20 cellular contexts compared by ENCODE assay signal in genomic region chr1:161481624-161482392, GRCh38. TPM values are rescaled to one million over a fixed set of nuclear protein-coding genes. Genes with fewer than 3 reads are reported as not detected.
DNase-seq lines count a peak whose midpoint lies in the region; ATAC-seq and TF ChIP-seq lines count a peak whose summit lies in the region.
"Had no signal": no experiment of that assay in that cellular context is flagged by ENCODE, and none has a peak within 500 bp of the region (broad histone marks: within the 10 kb centered on the region; RNA-seq: fewer than 3 reads in every experiment).

No MANE protein-coding gene starts in this region.

- no peak overlapping the region for H3K27ac Mint-ChIP-seq in activated CD4-positive, alpha-beta T cell treated with anti-CD3 and anti-CD28 coated beads for 36 hours
- H3K27ac Mint-ChIP-seq: H9 had no signal

- peaks cover 73% of the 10 kb centered on the region for H3K27me3 ChIP-seq in left ventricle myocardium inferior (ENCODE audit: low read depth)
- H3K27me3 ChIP-seq: Peyer's patch had no signal

- H3K4me3 Mint-ChIP-seq in activated CD4-positive, alpha-beta T cell treated with anti-CD3 and anti-CD28 coated beads for 36 hours, result no peak overlapping the region
- H3K4me3 Mint-ChIP-seq: H9 had no signal

- peak; percentile 51 for ATAC-seq in activated CD4-positive, alpha-beta T cell treated with anti-CD3 and anti-CD28 coated beads for 36 hours
- ATAC-seq in esophagus mucosa, result peak; percentile 95

- peaks cover under 1% of the 10 kb centered on the region for H3K4me1 ChIP-seq in left ventricle myocardium inferior
- H3K4me1 ChIP-seq: Peyer's patch had no signal

- CTCF ChIA-PET in activated CD4-positive, alpha-beta T cell treated with anti-CD3 and anti-CD28 coated beads for 36 hours (lab: Charles Lee), result interaction anchor here (1.4 to 4.9 kb wide), 2 partner anchors 14 to 258 kb away, joined by 6 to 32 read pairs; no protein-coding TSS in a partner anchor
- CTCF ChIA-PET in RWPE1 (lab: Yijun Ruan, JAX), result no interaction called here

- in situ Hi-C loops in ACHN (cut with HindIII; ENCODE audit: low pct_ligation_motif_present, low pct_unique_long_range_greater_than_20kb, low sequenced_read_pairs), result no loop called here

- no peaks in the 10 kb centered on the region for H3K36me3 ChIP-seq in left ventricle myocardium inferior
- H3K36me3 ChIP-seq: Peyer's patch had no signal

- no peak for DNase-seq in activated CD4-positive, alpha-beta T cell treated with anti-CD3 and anti-CD28 coated beads for 36 hours
- DNase-seq in activated CD4-positive, alpha-beta T cell treated with anti-CD3 and anti-CD28 coated beads for 1 hour, result no peak
- peak; percentile 86 for DNase-seq in RWPE1 (ENCODE audit: low spot score)
- peak; percentile 2 for DNase-seq in renal cortical epithelial cell (ENCODE audit: low read depth)
- no peak for DNase-seq in left ventricle myocardium inferior
- DNase-seq in cerebellar nuclear complex (lab: John Stamatoyannopoulos, UW), result no peak
- no peak for DNase-seq in ACHN
- DNase-seq: C1 segment of cervical spinal cord, EL, H9, NCI-H1436, NCI-H2029, NCI-H2171, NCI-H446, NCI-H774, Peyer's patch, SHP77, SK-N-SH had no signal

- POLR2A ChIA-PET in activated CD4-positive, alpha-beta T cell treated with anti-CD3 and anti-CD28 coated beads for 36 hours (lab: Charles Lee), result no interaction called here
- POLR2A ChIA-PET in RWPE1 (lab: Yijun Ruan, JAX; ENCODE audit: low non-redundant PET), result interaction anchor here (0.7 kb wide), 1 partner anchor 1270 kb away, joined by 4 read pairs; no protein-coding TSS in a partner anchor

- intact Hi-C loops in activated CD4-positive, alpha-beta T cell treated with anti-CD3 and anti-CD28 coated beads for 36 hours (cut with DNase I, micrococcal nuclease), result loop anchor here (10.0 kb wide), 3 partner anchors 83 to 553 kb away; no protein-coding TSS in a partner anchor
- intact Hi-C loops in left ventricle myocardium inferior (cut with micrococcal nuclease), result loop anchor here (10.0 kb wide), 1 partner anchor 263 kb away; the partner anchor contains the start of gene DUSP12

- H3K9me3 Mint-ChIP-seq in activated CD4-positive, alpha-beta T cell treated with anti-CD3 and anti-CD28 coated beads for 36 hours (ENCODE audit: low read depth), result no peaks in the 10 kb centered on the region

- no peaks in the 10 kb centered on the region for H3K4me1 Mint-ChIP-seq in activated CD4-positive, alpha-beta T cell treated with anti-CD3 and anti-CD28 coated beads for 36 hours
- H3K4me1 Mint-ChIP-seq: H9 had no signal

- no peaks in the 10 kb centered on the region for H3K36me3 Mint-ChIP-seq in activated CD4-positive, alpha-beta T cell treated with anti-CD3 and anti-CD28 coated beads for 36 hours (ENCODE audit: low read depth)

- no peak overlapping the region for H3K27ac ChIP-seq in RWPE1
- no peak overlapping the region for H3K27ac ChIP-seq in left ventricle myocardium inferior (replicated peaks)
- H3K27ac ChIP-seq: HL-60, Peyer's patch had no signal

- TF ChIP-seq CTCF in RWPE1 (conservative IDR thresholded peaks at IDR 0.05; ENCODE audit: low read depth) (no peak), left ventricle myocardium inferior (IDR thresholded peaks at IDR 0.05; ENCODE audit: borderline replicate concordance) (no peak)

- H3K9me3 ChIP-seq in left ventricle myocardium inferior (replicated peaks), result no peaks in the 10 kb centered on the region
- H3K9me3 ChIP-seq: Peyer's patch, SK-N-SH had no signal

- peaks cover 10% of the 10 kb centered on the region for H3K27me3 Mint-ChIP-seq in activated CD4-positive, alpha-beta T cell treated with anti-CD3 and anti-CD28 coated beads for 36 hours

- no peak overlapping the region for H3K4me3 ChIP-seq in left ventricle myocardium inferior
- H3K4me3 ChIP-seq: Peyer's patch had no signal

RNA-seq across cellular contexts. Expression of gene FCGR2A, which starts 23.4 kb away (rescaled TPM):
- total RNA-seq in activated CD4-positive, alpha-beta T cell treated with anti-CD3 and anti-CD28 coated beads for 36 hours, result not detected
- total RNA-seq in esophagus mucosa (3.1 TPM), renal cortical epithelial cell (0.15 TPM in 1 of 2 replicates, not detected in the other), left ventricle myocardium inferior (13.0 TPM)

RNA-seq across cellular contexts. Expression of gene HSPA6, which starts 42.5 kb away (rescaled TPM):
- under 1 TPM; 0.11 to 0.14 TPM for total RNA-seq in activated CD4-positive, alpha-beta T cell treated with anti-CD3 and anti-CD28 coated beads for 36 hours
- total RNA-seq in esophagus mucosa (1.4 TPM), renal cortical epithelial cell (0.17 and 0.25 TPM in 2 replicates), left ventricle myocardium inferior (0.58 TPM)
- total RNA-seq: H9 had no signal

Comparison
In these comparisons a context has a peak if more than half of its experiments do, and no peak if none do; other contexts are left out.
1. DNase-seq: peak in RWPE1 (single experiment) and renal cortical epithelial cell (single experiment); none in activated CD4-positive, alpha-beta T cell treated with anti-CD3 and anti-CD28 coated beads for 36 hours (single experiment), activated CD4-positive, alpha-beta T cell treated with anti-CD3 and anti-CD28 coated beads for 1 hour (single experiment), left ventricle myocardium inferior (single experiment), cerebellar nuclear complex (0 of 2) and ACHN (single experiment).